ENCODE assay signal across 15 cellular contexts in genomic region chr3:62574499-62574898, GRCh38.
DNase-seq lines count a peak whose midpoint lies in the region; FAIRE-seq and TF ChIP-seq lines count a peak whose summit lies in the region.
"Had no signal": no experiment of that assay in that cellular context is flagged by ENCODE, and none has a peak within 500 bp of the region (broad histone marks: within the 10 kb centered on the region; RNA-seq: fewer than 3 reads in every experiment).

No MANE protein-coding gene starts in this region.

- H3K9me3 Mint-ChIP-seq in MCF 10A (ENCODE audit: unreplicated experiment), result peaks cover 19% of the 10 kb centered on the region

- H3K36me3 Mint-ChIP-seq in MCF 10A (ENCODE audit: insufficient read depth, unreplicated experiment), result no peaks in the 10 kb centered on the region

- H3K9me3 ChIP-seq in mammary epithelial cell (replicated peaks; ENCODE audit: insufficient read depth, low read length), result peaks cover 2% of the 10 kb centered on the region
- H3K9me3 ChIP-seq in endothelial cell of umbilical vein (replicated peaks; ENCODE audit: control insufficient read depth, insufficient read depth, low read length), result no peaks in the 10 kb centered on the region
- H3K9me3 ChIP-seq in keratinocyte (ENCODE audit: control insufficient read depth, low read depth, low read length), result peaks cover under 1% of the 10 kb centered on the region

- peaks cover 11% of the 10 kb centered on the region for H3K4me1 ChIP-seq in mammary epithelial cell (ENCODE audit: insufficient read depth, low read length)
- H3K4me1 ChIP-seq in endothelial cell of umbilical vein (ENCODE audit: control insufficient read depth, extremely low read depth, insufficient read depth, low read length), result peaks cover 17% of the 10 kb centered on the region
- peaks cover 4% of the 10 kb centered on the region for H3K4me1 ChIP-seq in keratinocyte (ENCODE audit: control insufficient read depth, extremely low read depth, insufficient read depth, low read length)
- H3K4me1 ChIP-seq: BLaER1 treated with 17β-estradiol and CSF1 and Interleukin-3, amounts not matched to agents 10 nM and 100 nM had no signal

- dilution Hi-C loops in mammary epithelial cell (cut with HindIII; ENCODE audit: low sequenced_read_pairs) (no loop called here), endothelial cell of umbilical vein (cut with MboI; ENCODE audit: extremely low pct_ligation_motif_present, low sequenced_read_pairs) (no loop called here), keratinocyte (cut with MboI; ENCODE audit: extremely low pct_ligation_motif_present, low sequenced_read_pairs) (no loop called here)

- POLR2A ChIA-PET in MCF 10A (lab: Yijun Ruan, JAX) (interaction anchor here (0.6 to 1.0 kb wide), 3 partner anchors 13 to 774 kb away, joined by 3 to 6 read pairs (median 3); no protein-coding TSS in a partner anchor), endothelial cell of umbilical vein (lab: Charles Lee) (no interaction called here)

- TF ChIP-seq CTCF in mammary epithelial cell (conservative IDR thresholded peaks at IDR 0.05 in 1 of 2, IDR thresholded peaks at IDR 0.05 in 1 of 2; ENCODE audit: extremely low read depth in 1 of 2, insufficient read depth in 1 of 2, low read depth in 1 of 2, low read length in 2 of 2) (no peak), MCF 10A (IDR thresholded peaks at IDR 0.05; ENCODE audit: unreplicated experiment) (no peak), endothelial cell of umbilical vein (IDR thresholded peaks at IDR 0.05; ENCODE audit: extremely low read depth in 1 of 2, insufficient read depth in 1 of 2, low read depth in 1 of 2, low read length in 2 of 2) (no peak), keratinocyte (optimal IDR thresholded peaks at IDR 0.05 in 1 of 3, IDR thresholded peaks at IDR 0.05 in 1 of 3, conservative IDR thresholded peaks at IDR 0.05 in 1 of 3; ENCODE audit: extremely low read depth in 1 of 3, insufficient read depth in 2 of 3, low read length in 3 of 3) (no peak)

- H3K27me3 Mint-ChIP-seq in MCF 10A (ENCODE audit: insufficient read depth, unreplicated experiment), result no peaks in the 10 kb centered on the region
- H3K27me3 Mint-ChIP-seq: CD4-positive, alpha-beta T cell had no signal

- BruUV-seq in mammary epithelial cell (replicated peaks; lab: Mats Ljungman, UMichigan) (no TSS peak), MCF 10A (replicated peaks; lab: Mats Ljungman, UMichigan) (no TSS peak), endothelial cell of umbilical vein (replicated peaks; lab: Mats Ljungman, UMichigan) (no TSS peak)

- FAIRE-seq in endothelial cell of umbilical vein (lab: Jason Lieb, UNC), result no peak
- no peak for FAIRE-seq in keratinocyte (lab: Jason Lieb, UNC)
- FAIRE-seq: HepG2, HTR-8/SVneo had no signal

- in situ Hi-C loops in mammary epithelial cell (cut with MboI; ENCODE audit: low sequenced_read_pairs in 2 of 2), result no loop called here

- no peaks in the 10 kb centered on the region for H3K4me1 Mint-ChIP-seq in MCF 10A (ENCODE audit: insufficient read depth, unreplicated experiment)

- no peak overlapping the region for H3K27ac Mint-ChIP-seq in MCF 10A (ENCODE audit: low read depth, unreplicated experiment)
- H3K27ac Mint-ChIP-seq: CD4-positive, alpha-beta T cell had no signal

- H3K9ac ChIP-seq in mammary epithelial cell (ENCODE audit: insufficient read depth, low read length), result no peak overlapping the region
- no peak overlapping the region for H3K9ac ChIP-seq in endothelial cell of umbilical vein (replicated peaks; ENCODE audit: extremely low read depth, insufficient read depth, low read length)
- H3K9ac ChIP-seq in keratinocyte (ENCODE audit: control insufficient read depth, extremely low read depth, insufficient read depth, low read length), result no peak overlapping the region
- H3K9ac ChIP-seq: BLaER1 treated with 17β-estradiol and CSF1 and Interleukin-3, amounts not matched to agents 10 nM and 100 nM had no signal

- intact Hi-C loops in mammary epithelial cell (cut with micrococcal nuclease) (no loop called here), MCF 10A (cut with micrococcal nuclease) (no loop called here), endothelial cell of umbilical vein (cut with micrococcal nuclease) (no loop called here)

- no peaks in the 10 kb centered on the region for H3K36me3 ChIP-seq in mammary epithelial cell (ENCODE audit: insufficient read depth, low read length)
- H3K36me3 ChIP-seq in endothelial cell of umbilical vein (ENCODE audit: control insufficient read depth in 2 of 2, extremely low read depth in 1 of 2, insufficient read depth in 2 of 2, low read length in 2 of 2), result no peaks in the 10 kb centered on the region
- H3K36me3 ChIP-seq in keratinocyte (ENCODE audit: control insufficient read depth in 2 of 2, extremely low read depth in 1 of 2, insufficient read depth in 2 of 2, low read length in 2 of 2), result no peaks in the 10 kb centered on the region
- H3K36me3 ChIP-seq: BLaER1 treated with 17β-estradiol and CSF1 and Interleukin-3, amounts not matched to agents 10 nM and 100 nM had no signal

- no peaks in the 10 kb centered on the region for H4K20me1 ChIP-seq in mammary epithelial cell (ENCODE audit: insufficient read depth, low read length)
- no peaks in the 10 kb centered on the region for H4K20me1 ChIP-seq in endothelial cell of umbilical vein (replicated peaks; ENCODE audit: control insufficient read depth, extremely low read depth, insufficient read depth, low read length)
- no peaks in the 10 kb centered on the region for H4K20me1 ChIP-seq in keratinocyte (ENCODE audit: control insufficient read depth, extremely low read depth, insufficient read depth, low read length)
- H4K20me1 ChIP-seq: BLaER1 treated with 17β-estradiol and CSF1 and Interleukin-3, amounts not matched to agents 10 nM and 100 nM had no signal

- CTCF ChIA-PET in mammary epithelial cell (lab: Charles Lee; ENCODE audit: low non-redundant PET), result no interaction called here
- CTCF ChIA-PET in MCF 10A (lab: Yijun Ruan, JAX), result interaction anchor here (0.5 to 1.1 kb wide), 3 partner anchors 15 to 245 kb away, joined by 3 read pairs; no protein-coding TSS in a partner anchor
- CTCF ChIA-PET in endothelial cell of umbilical vein (lab: Charles Lee), result interaction anchor here (0.7 to 1.0 kb wide), 3 partner anchors 9 to 242 kb away, joined by 3 to 7 read pairs (median 4); no protein-coding TSS in a partner anchor

- H3K9me1 ChIP-seq in endothelial cell of umbilical vein (replicated peaks; ENCODE audit: control insufficient read depth, extremely low read depth, insufficient read depth, low read length) (no peaks in the 10 kb centered on the region), keratinocyte (ENCODE audit: control insufficient read depth, extremely low read depth, insufficient read depth, low read length) (no peaks in the 10 kb centered on the region)

- H3K4me3 ChIP-seq in mammary epithelial cell (replicated peaks in 1 of 3; ENCODE audit: insufficient read depth in 1 of 3, low read depth in 2 of 3, low read length in 3 of 3) (no peak overlapping the region), endothelial cell of umbilical vein (replicated peaks in 1 of 3; ENCODE audit: insufficient read depth in 1 of 3, low read depth in 1 of 3, low read length in 3 of 3) (no peak overlapping the region), keratinocyte (ENCODE audit: control insufficient read depth in 2 of 3, extremely low read depth in 1 of 3, insufficient read depth in 2 of 3, low read depth in 1 of 3, low read length in 3 of 3) (no peak overlapping the region)
- H3K4me3 ChIP-seq: BLaER1 treated with 17β-estradiol and CSF1 and Interleukin-3, amounts not matched to agents 10 nM and 100 nM had no signal

- TF ChIP-seq POLR2A in endothelial cell of umbilical vein (IDR thresholded peaks at IDR 0.05; ENCODE audit: low read depth, low read length) (no peak), erythroblast (IDR thresholded peaks at IDR 0.05; ENCODE audit: low read length) (no peak)

- WGBS in mammary epithelial cell (ENCODE audit: low coverage, missing lambda C conversion rate), result 0% methylated on average over 2 of the region's 2 CpGs

- H3K4me2 ChIP-seq in mammary epithelial cell (ENCODE audit: insufficient read depth, low read depth, low read length) (no peak overlapping the region), endothelial cell of umbilical vein (ENCODE audit: insufficient read depth, low read length) (peak overlapping the region; percentile 58), keratinocyte (ENCODE audit: control insufficient read depth, extremely low read depth, insufficient read depth, low read depth, low read length) (no peak overlapping the region)
- H3K4me2 ChIP-seq: BLaER1 treated with 17β-estradiol and CSF1 and Interleukin-3, amounts not matched to agents 10 nM and 100 nM had no signal

- H3K27ac ChIP-seq in mammary epithelial cell (ENCODE audit: insufficient read depth, low read depth, low read length) (no peak overlapping the region), endothelial cell of umbilical vein (ENCODE audit: insufficient read depth, low read depth, low read length) (no peak overlapping the region), keratinocyte (ENCODE audit: control insufficient read depth, insufficient read depth, low read length) (no peak overlapping the region)
- H3K27ac ChIP-seq: BLaER1 treated with 17β-estradiol and CSF1 and Interleukin-3, amounts not matched to agents 10 nM and 100 nM had no signal

- H3K27me3 ChIP-seq in mammary epithelial cell (ENCODE audit: insufficient read depth, low read length) (no peaks in the 10 kb centered on the region), endothelial cell of umbilical vein (ENCODE audit: control insufficient read depth in 2 of 2, insufficient read depth in 2 of 2, low read length in 2 of 2) (no peaks in the 10 kb centered on the region), keratinocyte (ENCODE audit: control insufficient read depth, extremely low read depth, insufficient read depth, low read length) (no peaks in the 10 kb centered on the region)
- H3K27me3 ChIP-seq: BLaER1 treated with 17β-estradiol and CSF1 and Interleukin-3, amounts not matched to agents 10 nM and 100 nM had no signal

- DNase-seq in mammary epithelial cell (no peak), MCF 10A (ENCODE audit: unreplicated experiment) (no peak), endothelial cell of umbilical vein (ENCODE audit: low read depth, low spot score) (no peak), keratinocyte (ENCODE audit: low read depth, low spot score) (no peak), C1 segment of cervical spinal cord (lab: John Stamatoyannopoulos, UW) (no peak), erythroblast (lab: John Stamatoyannopoulos, UW) (no peak)
- DNase-seq in activated CD4-positive, alpha-beta T cell treated with anti-CD3 and anti-CD28 coated beads, Interleukin-2, amount 50 U/mL, for 1 hour, result no peak
- DNase-seq: 8988T; ACHN; Calu3; CD4-positive, alpha-beta T cell; DMS 273 treated with DMSO at 0.1 percent for 48 hours had no signal

- H3K79me2 ChIP-seq in mammary epithelial cell (ENCODE audit: insufficient read depth, low read length) (no peaks in the 10 kb centered on the region), endothelial cell of umbilical vein (ENCODE audit: control insufficient read depth, insufficient read depth, low read length) (no peaks in the 10 kb centered on the region), keratinocyte (ENCODE audit: control insufficient read depth, insufficient read depth, low read length) (no peaks in the 10 kb centered on the region)

- H3K4me3 Mint-ChIP-seq in MCF 10A (ENCODE audit: unreplicated experiment), result no peak overlapping the region
- H3K4me3 Mint-ChIP-seq: CD4-positive, alpha-beta T cell had no signal

- H2AFZ ChIP-seq in mammary epithelial cell (ENCODE audit: low read depth, low read length), result peak overlapping the region; percentile 78
- H2AFZ ChIP-seq in endothelial cell of umbilical vein (ENCODE audit: low read depth, low read length), result peak overlapping the region; percentile 84
- H2AFZ ChIP-seq in keratinocyte (ENCODE audit: control insufficient read depth, low read length), result peak overlapping the region; percentile 27

Comparison
In these comparisons a context has a peak if more than half of its experiments do, and no peak if none do; other contexts are left out.
1. H2AFZ ChIP-seq: peak in every context shown above with its lines; median percentile 84 in endothelial cell of umbilical vein; 78 in mammary epithelial cell; 27 in keratinocyte.